8 cellular contexts compared by ENCODE assay signal in genomic region chr11:124758355-124759267, GRCh38. TPM values are rescaled to one million over a fixed set of nuclear protein-coding genes. Genes with fewer than 3 reads are reported as not detected.
A peak's percentile ranks its signal among the peaks of the same experiment; 100 is the strongest.
DNase-seq lines count a peak whose midpoint lies in the region; ATAC-seq and TF ChIP-seq lines count a peak whose summit lies in the region.

No MANE protein-coding gene starts in this region.

- peak overlapping the region; percentile 84 for H3K4me3 Mint-ChIP-seq in WTC11
- peak overlapping the region; percentile 42 for H3K4me3 Mint-ChIP-seq in central memory CD8-positive, alpha-beta T cell

- H3K4me3 ChIP-seq in HFF-Myc (replicated peaks; ENCODE audit: low read depth, low read length) = peak overlapping the region; percentile 20

- H3K27ac Mint-ChIP-seq in WTC11 = no peak overlapping the region
- H3K27ac Mint-ChIP-seq in central memory CD8-positive, alpha-beta T cell (ENCODE audit: low read depth) = no peak overlapping the region

- H3K9me3 Mint-ChIP-seq in WTC11 = no peaks in the 10 kb centered on the region
- no peaks in the 10 kb centered on the region for H3K9me3 Mint-ChIP-seq in central memory CD8-positive, alpha-beta T cell

- no peaks in the 10 kb centered on the region for H3K36me3 Mint-ChIP-seq in WTC11
- peaks cover 6% of the 10 kb centered on the region for H3K36me3 Mint-ChIP-seq in central memory CD8-positive, alpha-beta T cell (ENCODE audit: insufficient read depth)

- peak; percentile 96 for TF ChIP-seq CTCF in GM12874 (IDR thresholded peaks at IDR 0.05; ENCODE audit: insufficient read depth, low read depth, low read length)
- TF ChIP-seq CTCF in HFF-Myc (IDR thresholded peaks at IDR 0.05; ENCODE audit: low read depth, low read length, missing control alignments) = peak; percentile 75
- TF ChIP-seq CTCF in WTC11 (IDR thresholded peaks at IDR 0.05) = peak; percentile 44; the same call in 1 of the 2 replicates

- peak; percentile 75 for ATAC-seq in WTC11
- peak; percentile 63 for ATAC-seq in central memory CD8-positive, alpha-beta T cell (replicated peaks; ENCODE audit: extremely low read depth, poor library complexity, severe bottlenecking)

- peaks cover 58% of the 10 kb centered on the region for H3K4me1 Mint-ChIP-seq in WTC11
- peaks cover 15% of the 10 kb centered on the region for H3K4me1 Mint-ChIP-seq in central memory CD8-positive, alpha-beta T cell

- DNase-seq in HFF-Myc (ENCODE audit: extremely low read depth, low read depth) (no peak), NCI-H1092 treated with DMSO at 0.1 percent for 48 hours (lab: John Stamatoyannopoulos, UW) (peak; percentile 67), WTC11 (ENCODE audit: low spot score) (peak; percentile 95), iris pigment epithelial cell (ENCODE audit: low read depth) (peak; percentile 71), SW 1271 (lab: John Stamatoyannopoulos, UW) (no peak)
- peak; percentile 49 to 53 for DNase-seq in central memory CD8-positive, alpha-beta T cell (ENCODE audit: low spot score in 2 of 2)
- DNase-seq in stimulated activated CD4-positive, alpha-beta T cell treated with anti-CD3 and anti-CD28 coated beads, Interleukin-15, amount 100 ng/mL, for 24 hours = peak; percentile 83

- peaks cover 95% of the 10 kb centered on the region for H3K27me3 Mint-ChIP-seq in WTC11 (ENCODE audit: low read depth)
- H3K27me3 Mint-ChIP-seq in central memory CD8-positive, alpha-beta T cell = peaks cover 81% of the 10 kb centered on the region

- POLR2A ChIA-PET in WTC11 (lab: Charles Lee) = interaction anchor here (0.6 to 1.9 kb wide), 3 partner anchors 12 to 85 kb away, joined by 4 to 6 read pairs (median 4); partner anchors contain the start of genes MSANTD2 and SPA17

- CTCF ChIA-PET in WTC11 (lab: Charles Lee) = interaction anchor here (0.7 to 2.6 kb wide), 29 partner anchors 11 to 162 kb away, joined by 3 to 70 read pairs (median 6); partner anchors contain the start of genes HEPN1, MSANTD2, NRGN and ROBO3

TF ChIP-seq in WTC11, 78 proteins besides CTCF, POLR2A, EP300 and RAD21:
- TF ChIP-seq MLX (CRISPR knock-in tag; IDR thresholded peaks at IDR 0.05) = no peak
- TF ChIP-seq ATF1 (CRISPR knock-in tag; IDR thresholded peaks at IDR 0.05) = no peak
- peak; percentile 53; the same call in 1 of the 2 replicates for TF ChIP-seq MAX (CRISPR knock-in tag; IDR thresholded peaks at IDR 0.05)
- peak; percentile 41; the same call in 1 of the 2 replicates for TF ChIP-seq HMGXB4 (CRISPR knock-in tag; IDR thresholded peaks at IDR 0.05)
- TF ChIP-seq ZNF138 (CRISPR knock-in tag; conservative IDR thresholded peaks at IDR 0.05) = no peak
- TF ChIP-seq IRF2 (CRISPR knock-in tag; IDR thresholded peaks at IDR 0.05; ENCODE audit: borderline replicate concordance, low read depth) = no peak
- TF ChIP-seq FOXK1 (CRISPR knock-in tag; IDR thresholded peaks at IDR 0.05) = 0 out of 2 replicates have a peak, but pooled peaks have one; percentile 23

RNA-seq across cellular contexts. Expression of gene ESAM, which starts 3.5 kb away (rescaled TPM):
- total RNA-seq in WTC11 (2021) = 0.44 to 0.64 TPM (median 0.48 TPM) in 3 replicates

RNA-seq across cellular contexts. Expression of gene VSIG2, which starts 6.6 kb away (rescaled TPM):
- total RNA-seq in WTC11 (2021) = 0.46 to 0.79 TPM (median 0.71 TPM) in 3 replicates

RNA-seq across cellular contexts. Expression of gene NRGN, which starts 18.9 kb away (rescaled TPM):
- 1.9 to 2.9 TPM (median 2.5 TPM) in 3 replicates for total RNA-seq in WTC11 (2021)

RNA-seq across cellular contexts. Expression of gene MSANTD2, which starts 41.6 kb away (rescaled TPM):
- total RNA-seq in WTC11 (2021) = 16.5 to 17.5 TPM (median 16.8 TPM) in 3 replicates

Comparison
In these comparisons a context has a peak if more than half of its experiments do, and no peak if none do; other contexts are left out.
1. CTCF ChIP-seq: peak in every context shown above with its lines; median percentile 96 in GM12874; 75 in HFF-Myc; 44 in WTC11.
2. DNase-seq: peak in NCI-H1092 treated with DMSO at 0.1 percent for 48 hours (single experiment), WTC11 (single experiment), central memory CD8-positive, alpha-beta T cell (2 of 2), iris pigment epithelial cell (single experiment) and stimulated activated CD4-positive, alpha-beta T cell treated with anti-CD3 and anti-CD28 coated beads, Interleukin-15, amount 100 ng/mL, for 24 hours (single experiment); none in HFF-Myc (single experiment) and SW 1271 (0 of 2).